ENCODE assay signal across 24 cellular contexts in the genomic region with DNA sequence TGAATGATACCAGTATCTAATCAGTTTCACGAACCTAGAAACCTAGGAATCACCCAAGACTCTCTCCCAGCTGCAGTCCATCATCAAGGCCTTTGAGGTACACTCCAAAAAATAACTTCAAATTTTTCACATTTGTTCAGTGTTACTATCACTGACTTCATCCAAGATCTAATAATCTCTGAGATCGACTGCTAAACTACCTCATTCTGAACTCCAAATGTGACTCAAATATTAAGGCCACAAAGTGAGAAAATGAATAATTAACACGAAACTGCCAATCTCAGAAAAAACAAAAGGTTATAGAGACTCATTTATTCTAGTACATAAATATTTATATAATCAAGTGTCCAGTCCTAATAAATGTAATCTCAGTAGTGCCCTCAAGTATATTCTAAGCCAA.
"Had no signal": no experiment of that assay in that cellular context is flagged by ENCODE, and none has a peak within 500 bp of the region (broad histone marks: within the 10 kb centered on the region; RNA-seq: fewer than 3 reads in every experiment).

No MANE protein-coding gene starts in this region.

- DNase-seq: occipital lobe; ovary; posterior cingulate gyrus; psoas muscle; right cardiac atrium; right lobe of liver; sigmoid colon; small intestine; stimulated activated CD4-positive, alpha-beta T cell treated with anti-CD3 and anti-CD28 coated beads, Interleukin-15, amount 100 ng/mL, for 24 hours; stimulated activated CD4-positive, alpha-beta T cell treated with anti-CD3 and anti-CD28 coated beads, Interleukin-2, amount 100 ng/mL, for 24 hours; stimulated activated CD4-positive, alpha-beta T cell treated with anti-CD3 and anti-CD28 coated beads, Interleukin-2, amount 100 ng/mL, for 48 hours; stimulated activated CD4-positive, alpha-beta T cell treated with anti-CD3 and anti-CD28 coated beads, Interleukin-4, amount 100 ng/mL, for 24 hours; stimulated activated naive B cell treated with anti-CD40 and anti-IgM and Interleukin-4, amounts not matched to agents 10 μg/mL and 1 μg/mL and 100 μg/mL, for 72 hours; stimulated activated naive CD4-positive, alpha-beta T cell treated with Interleukin-2 at 50 U/mL for 16 hours; stomach; thyroid gland; trophoblast cell; upper lobe of left lung had no signal

- H3K4me1 ChIP-seq: neural progenitor cell, parathyroid adenoma, psoas muscle, right lobe of liver, sigmoid colon, stomach, thyroid gland, tibial nerve, upper lobe of left lung, vagina had no signal

- H3K4me2 ChIP-seq: neural progenitor cell had no signal

- H3K36me3 ChIP-seq: neural progenitor cell, ovary, right lobe of liver, sigmoid colon, stomach, thoracic aorta, thyroid gland, tibial nerve, upper lobe of left lung, vagina had no signal

- H3K9ac ChIP-seq: neural progenitor cell, parathyroid adenoma had no signal

- H3K4me3 ChIP-seq: neural progenitor cell, ovary, psoas muscle, right lobe of liver, sigmoid colon, stomach, thoracic aorta, thyroid gland, tibial nerve, upper lobe of left lung, vagina had no signal

- H3K9me3 ChIP-seq: ovary, right lobe of liver, sigmoid colon, thoracic aorta, thyroid gland, upper lobe of left lung, vagina had no signal

- H3K27me3 ChIP-seq: neural progenitor cell, ovary, right lobe of liver, sigmoid colon, stomach, thyroid gland, tibial nerve, upper lobe of left lung, vagina had no signal

- H3K27ac ChIP-seq: neural progenitor cell, ovary, parathyroid adenoma, psoas muscle, right lobe of liver, sigmoid colon, stomach, thoracic aorta, thyroid gland, tibial nerve, upper lobe of left lung, vagina had no signal

- H3K79me2 ChIP-seq: parathyroid adenoma had no signal

- H2AFZ ChIP-seq: neural progenitor cell, parathyroid adenoma had no signal

- ATAC-seq: psoas muscle; right cardiac atrium; right lobe of liver; stimulated activated effector memory CD8-positive, alpha-beta T cell treated with anti-CD3 and anti-CD28 coated beads, Interleukin-12 subunit alpha, Interleukin-12 subunit beta, amount 100 ng/mL, for 72 hours; stimulated activated naive B cell treated with anti-CD40 and anti-IgM and Interleukin-4, amounts not matched to agents 10 μg/mL and 1 μg/mL and 100 μg/mL, for 72 hours had no signal
